In the genomic region with DNA sequence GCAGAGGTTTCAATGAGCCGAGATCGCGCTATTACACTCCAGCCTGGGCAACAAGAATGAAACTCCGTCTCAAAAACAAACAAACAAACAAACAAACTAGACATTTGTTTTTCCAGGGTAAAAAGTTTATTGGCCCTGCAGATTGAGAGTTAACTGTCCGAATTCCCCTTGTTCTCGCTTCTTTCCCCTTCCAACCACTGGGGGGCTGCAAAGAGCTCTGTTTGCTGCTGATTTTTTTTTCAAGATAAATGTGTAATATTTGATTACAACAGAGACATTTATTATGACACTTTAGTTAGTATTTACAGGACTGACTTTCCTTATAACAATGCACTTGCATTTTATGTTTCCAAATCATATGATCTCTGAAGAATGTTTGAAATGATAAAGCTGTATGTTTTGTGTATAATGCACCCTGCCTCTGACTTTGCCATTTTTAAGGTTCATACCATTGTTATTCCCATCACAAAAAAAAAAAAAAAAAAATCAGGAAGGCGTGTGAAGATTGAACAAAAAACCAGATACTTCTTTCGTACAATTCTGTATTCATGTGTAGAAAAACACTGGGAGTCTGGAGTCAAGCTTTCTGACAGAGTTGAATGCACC, we compare ENCODE assay signal across 1 cellular context.
TF ChIP-seq lines count a peak whose summit lies in the region.

No MANE protein-coding gene starts in this region.

TF ChIP-seq in WTC11, 78 proteins besides CTCF, POLR2A, EP300 and RAD21 (continued from another document):
- TF ChIP-seq, protein P1, sequence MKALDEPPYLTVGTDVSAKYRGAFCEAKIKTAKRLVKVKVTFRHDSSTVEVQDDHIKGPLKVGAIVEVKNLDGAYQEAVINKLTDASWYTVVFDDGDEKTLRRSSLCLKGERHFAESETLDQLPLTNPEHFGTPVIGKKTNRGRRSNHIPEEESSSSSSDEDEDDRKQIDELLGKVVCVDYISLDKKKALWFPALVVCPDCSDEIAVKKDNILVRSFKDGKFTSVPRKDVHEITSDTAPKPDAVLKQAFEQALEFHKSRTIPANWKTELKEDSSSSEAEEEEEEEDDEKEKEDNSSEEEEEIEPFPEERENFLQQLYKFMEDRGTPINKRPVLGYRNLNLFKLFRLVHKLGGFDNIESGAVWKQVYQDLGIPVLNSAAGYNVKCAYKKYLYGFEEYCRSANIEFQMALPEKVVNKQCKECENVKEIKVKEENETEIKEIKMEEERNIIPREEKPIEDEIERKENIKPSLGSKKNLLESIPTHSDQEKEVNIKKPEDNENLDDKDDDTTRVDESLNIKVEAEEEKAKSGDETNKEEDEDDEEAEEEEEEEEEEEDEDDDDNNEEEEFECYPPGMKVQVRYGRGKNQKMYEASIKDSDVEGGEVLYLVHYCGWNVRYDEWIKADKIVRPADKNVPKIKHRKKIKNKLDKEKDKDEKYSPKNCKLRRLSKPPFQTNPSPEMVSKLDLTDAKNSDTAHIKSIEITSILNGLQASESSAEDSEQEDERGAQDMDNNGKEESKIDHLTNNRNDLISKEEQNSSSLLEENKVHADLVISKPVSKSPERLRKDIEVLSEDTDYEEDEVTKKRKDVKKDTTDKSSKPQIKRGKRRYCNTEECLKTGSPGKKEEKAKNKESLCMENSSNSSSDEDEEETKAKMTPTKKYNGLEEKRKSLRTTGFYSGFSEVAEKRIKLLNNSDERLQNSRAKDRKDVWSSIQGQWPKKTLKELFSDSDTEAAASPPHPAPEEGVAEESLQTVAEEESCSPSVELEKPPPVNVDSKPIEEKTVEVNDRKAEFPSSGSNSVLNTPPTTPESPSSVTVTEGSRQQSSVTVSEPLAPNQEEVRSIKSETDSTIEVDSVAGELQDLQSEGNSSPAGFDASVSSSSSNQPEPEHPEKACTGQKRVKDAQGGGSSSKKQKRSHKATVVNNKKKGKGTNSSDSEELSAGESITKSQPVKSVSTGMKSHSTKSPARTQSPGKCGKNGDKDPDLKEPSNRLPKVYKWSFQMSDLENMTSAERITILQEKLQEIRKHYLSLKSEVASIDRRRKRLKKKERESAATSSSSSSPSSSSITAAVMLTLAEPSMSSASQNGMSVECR (CRISPR knock-in tag; IDR thresholded peaks at IDR 0.05; ENCODE audit: borderline replicate concordance): no peak
- TF ChIP-seq, protein P2, sequence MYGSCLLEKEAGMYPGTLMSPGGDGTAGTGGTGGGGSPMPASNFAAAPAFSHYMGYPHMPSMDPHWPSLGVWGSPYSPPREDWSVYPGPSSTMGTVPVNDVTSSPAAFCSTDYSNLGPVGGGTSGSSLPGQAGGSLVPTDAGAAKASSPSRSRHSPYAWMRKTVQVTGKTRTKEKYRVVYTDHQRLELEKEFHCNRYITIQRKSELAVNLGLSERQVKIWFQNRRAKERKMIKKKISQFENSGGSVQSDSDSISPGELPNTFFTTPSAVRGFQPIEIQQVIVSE (CRISPR knock-in tag; IDR thresholded peaks at IDR 0.05; ENCODE audit: borderline replicate concordance): no peak
